In genomic region chr16:49651226-49651625, GRCh38 we compare ENCODE assay signal across 22 cellular contexts.
DNase-seq lines count a peak whose midpoint lies in the region; ATAC-seq and TF ChIP-seq lines count a peak whose summit lies in the region.
"Had no signal": no experiment of that assay in that cellular context is flagged by ENCODE, and none has a peak within 500 bp of the region (broad histone marks: within the 10 kb centered on the region; RNA-seq: fewer than 3 reads in every experiment).

No MANE protein-coding gene starts in this region.

- H3K23me2 ChIP-seq in H9 (ENCODE audit: insufficient read length, low read depth, low read length, poor library complexity, severe bottlenecking): no peaks in the 10 kb centered on the region

- H2BK12ac ChIP-seq in H9 (ENCODE audit: insufficient read length, low read depth, low read length): no peak overlapping the region

- no peak overlapping the region for H3K56ac ChIP-seq in H9 (ENCODE audit: insufficient read length, low read depth, low read length)

- H4K8ac ChIP-seq in H9 (replicated peaks; ENCODE audit: insufficient read length, low read depth, low read length): no peak overlapping the region

- intact Hi-C loops in left ventricle myocardium superior (cut with micrococcal nuclease) (no loop called here), Right ventricle myocardium inferior (cut with DNase I) (no loop called here), posterior vena cava (cut with DNase I) (no loop called here), uterus (cut with DNase I; ENCODE audit: low total_unique reads) (no loop called here)

- H3K79me2 ChIP-seq in H9 (ENCODE audit: insufficient read depth, low read length): no peaks in the 10 kb centered on the region

- no peaks in the 10 kb centered on the region for H3K36me3 Mint-ChIP-seq in effector memory CD8-positive, alpha-beta T cell (ENCODE audit: insufficient read depth)
- H3K36me3 Mint-ChIP-seq in H9 (ENCODE audit: insufficient read depth in 1 of 3, low read depth in 3 of 3): peaks cover 20 to 30% (median 22%) of the 10 kb centered on the region in 3 experiments
- H3K36me3 Mint-ChIP-seq: CD14-positive monocyte; CD8-positive, alpha-beta memory T cell had no signal

- no peak overlapping the region for H3K23ac ChIP-seq in H9 (ENCODE audit: insufficient read length, low read depth, low read length)

- no peak for TF ChIP-seq CTCF in uterus (IDR thresholded peaks at IDR 0.05)
- no peak for TF ChIP-seq CTCF in H9 (conservative IDR thresholded peaks at IDR 0.05)

- H3K27ac ChIP-seq in uterus: peak overlapping the region; percentile 92 to 94
- H3K27ac ChIP-seq in H9 (ENCODE audit: insufficient read length, low read depth, low read length): no peak overlapping the region
- H3K27ac ChIP-seq: A549; BLaER1 treated with 17β-estradiol and CSF1 and Interleukin-3, amounts not matched to agents 10 nM and 100 nM had no signal

- TF ChIP-seq POLR2A in uterus (IDR thresholded peaks at IDR 0.05): no peak

- no peak overlapping the region for H3K4me2 ChIP-seq in H9 (ENCODE audit: insufficient read depth, insufficient read length, low read length)
- H3K4me2 ChIP-seq: A549; BLaER1 treated with 17β-estradiol and CSF1 and Interleukin-3, amounts not matched to agents 10 nM and 100 nM; GM23338 had no signal

- no peak overlapping the region for H4K5ac ChIP-seq in H9 (ENCODE audit: insufficient read length, low read depth, low read length)

- no peak for ATAC-seq in left ventricle myocardium superior
- ATAC-seq in Right ventricle myocardium inferior: no peak
- no peak for ATAC-seq in effector memory CD8-positive, alpha-beta T cell (replicated peaks)
- ATAC-seq: A549, GM23338 had no signal

- no peak overlapping the region for H4K91ac ChIP-seq in H9 (ENCODE audit: insufficient read length, low read depth, low read length)

- no peak overlapping the region for H2AK5ac ChIP-seq in H9 (ENCODE audit: insufficient read length, low read length)

- no peak overlapping the region for H3K14ac ChIP-seq in H9 (ENCODE audit: insufficient read depth, low read length)

- H3T11ph ChIP-seq in H9 (ENCODE audit: low read length): no peak overlapping the region

- no peaks in the 10 kb centered on the region for H3K36me3 ChIP-seq in uterus
- H3K36me3 ChIP-seq: BE2C, HAP-1 had no signal

- no peak overlapping the region for H3K9ac ChIP-seq in H9 (ENCODE audit: extremely low read depth, insufficient read length, low read length)
- H3K9ac ChIP-seq: BLaER1 treated with 17β-estradiol and CSF1 and Interleukin-3, amounts not matched to agents 10 nM and 100 nM had no signal

- no CpG with 5 or more reads among the region's 4 CpGs for WGBS in H9 (ENCODE audit: extremely low coverage, insufficient read length, low lambda C conversion rate)

- no peaks in the 10 kb centered on the region for H3K79me1 ChIP-seq in H9 (ENCODE audit: insufficient read depth, low read depth, low read length, poor library complexity, severe bottlenecking)

- H3K18ac ChIP-seq in H9 (ENCODE audit: insufficient read length, low read depth, low read length): no peak overlapping the region

- H2BK15ac ChIP-seq in H9 (ENCODE audit: low read depth, low read length): no peak overlapping the region

- H2BK5ac ChIP-seq in H9 (ENCODE audit: insufficient read length, low read length): no peak overlapping the region

- H2BK120ac ChIP-seq in H9 (ENCODE audit: low read depth, low read length, poor library complexity, severe bottlenecking): no peak overlapping the region

- no peak overlapping the region for H3K4ac ChIP-seq in H9 (ENCODE audit: low read depth, low read length)

- H2AFZ ChIP-seq in H9 (ENCODE audit: low read length): no peak overlapping the region
- H2AFZ ChIP-seq: GM23338 had no signal

- no peak overlapping the region for H3K4me3 Mint-ChIP-seq in effector memory CD8-positive, alpha-beta T cell
- H3K4me3 Mint-ChIP-seq in H9: no peak overlapping the region
- H3K4me3 Mint-ChIP-seq: CD14-positive monocyte; CD4-positive, alpha-beta T cell; CD8-positive, alpha-beta memory T cell; GM23338; HFFc6 had no signal

- DNase-seq in left ventricle myocardium superior (peak; percentile 19), Right ventricle myocardium inferior (ENCODE audit: missing footprints) (no peak), posterior vena cava (ENCODE audit: low spot score) (peak; percentile 31), uterus (no peak), H9 (no peak)
- no peak for DNase-seq in effector memory CD8-positive, alpha-beta T cell
- DNase-seq: 8988T; ACHN; AML-193; BE2C; CD4-positive, alpha-beta T cell; CD8-positive, alpha-beta memory T cell; DMS 273 treated with DMSO at 0.1 percent for 48 hours; DMS79; EL; GDM1; HFFc6 had no signal

- H3K9me3 Mint-ChIP-seq in effector memory CD8-positive, alpha-beta T cell: peaks cover 10 to 15% of the 10 kb centered on the region in 2 donors
- H3K9me3 Mint-ChIP-seq in H9: peaks cover 20 to 23% of the 10 kb centered on the region in 2 experiments

- no peaks in the 10 kb centered on the region for H3K4me1 Mint-ChIP-seq in effector memory CD8-positive, alpha-beta T cell (ENCODE audit: low read depth in 2 of 2)
- H3K4me1 Mint-ChIP-seq in H9: peaks cover 4 to 19% of the 10 kb centered on the region in 2 experiments
- H3K4me1 Mint-ChIP-seq: CD14-positive monocyte; CD8-positive, alpha-beta memory T cell had no signal

- no peak overlapping the region for H3K27ac Mint-ChIP-seq in effector memory CD8-positive, alpha-beta T cell
- H3K27ac Mint-ChIP-seq in H9: no peak overlapping the region
- H3K27ac Mint-ChIP-seq: CD14-positive monocyte; CD4-positive, alpha-beta T cell; CD8-positive, alpha-beta memory T cell; GM23338; HFFc6 had no signal

- H2BK20ac ChIP-seq in H9 (ENCODE audit: low read depth, low read length, poor library complexity, severe bottlenecking): no peak overlapping the region

- H3K27me3 ChIP-seq in uterus: no peaks in the 10 kb centered on the region
- H3K27me3 ChIP-seq in H9 (ENCODE audit: insufficient read depth, low read length): no peaks in the 10 kb centered on the region
- H3K27me3 ChIP-seq: BE2C; BLaER1 treated with 17β-estradiol and CSF1 and Interleukin-3, amounts not matched to agents 10 nM and 100 nM had no signal

- no peak overlapping the region for H3K4me3 ChIP-seq in uterus
- H3K4me3 ChIP-seq: A549; BLaER1 treated with 17β-estradiol and CSF1 and Interleukin-3, amounts not matched to agents 10 nM and 100 nM; GM23338; HAP-1 had no signal

- peaks cover 0 to 9% of the 10 kb centered on the region in 2 donors for H3K27me3 Mint-ChIP-seq in effector memory CD8-positive, alpha-beta T cell
- H3K27me3 Mint-ChIP-seq in H9 (ENCODE audit: low read depth): peaks cover 2% of the 10 kb centered on the region; the same call in 1 of the 2 replicates

- no peaks in the 10 kb centered on the region for H4K20me1 ChIP-seq in H9 (ENCODE audit: control insufficient read depth, insufficient read depth, insufficient read length)
- H4K20me1 ChIP-seq: BLaER1 treated with 17β-estradiol and CSF1 and Interleukin-3, amounts not matched to agents 10 nM and 100 nM had no signal

- H3K4me1 ChIP-seq in uterus: peaks cover 5 to 8% of the 10 kb centered on the region in 2 donors
- no peaks in the 10 kb centered on the region for H3K4me1 ChIP-seq in H9 (ENCODE audit: insufficient read depth, low read length)
- H3K4me1 ChIP-seq: A549, HAP-1 had no signal

- H3K9me3 ChIP-seq in uterus (peaks cover 4 to 6% of the 10 kb centered on the region in 2 donors), H9 (ENCODE audit: control insufficient read depth, low read depth, low read length) (peaks cover 4% of the 10 kb centered on the region)
- H3K9me3 ChIP-seq: BE2C had no signal

Comparison
In these comparisons a context has a peak if more than half of its experiments do, and no peak if none do; other contexts are left out.
1. DNase-seq: peak in left ventricle myocardium superior (single experiment) and posterior vena cava (single experiment); none in Right ventricle myocardium inferior (single experiment), uterus (0 of 2), effector memory CD8-positive, alpha-beta T cell (0 of 3) and H9 (single experiment).